In the genomic region with DNA sequence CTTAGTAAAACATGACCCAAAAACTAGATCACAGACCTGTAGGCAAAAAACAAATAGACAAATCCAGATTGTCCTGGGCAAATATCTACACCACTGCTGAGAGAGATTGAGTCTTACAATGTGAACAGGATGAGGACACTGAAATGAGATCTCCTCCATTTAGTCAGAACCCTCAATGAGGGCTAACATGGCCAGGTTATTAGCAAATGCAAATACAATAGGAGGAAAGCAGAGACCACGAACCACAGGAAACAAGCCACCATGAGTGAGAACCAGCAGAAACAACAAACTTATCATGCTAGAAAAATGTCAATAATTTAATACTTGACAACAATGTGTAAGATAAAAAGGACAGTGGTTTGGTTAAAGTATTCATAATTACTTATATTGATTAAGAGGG, we compare ENCODE assay signal across 25 cellular contexts.
DNase-seq lines count a peak whose midpoint lies in the region; ATAC-seq, FAIRE-seq and TF ChIP-seq lines count a peak whose summit lies in the region.
"Had no signal": no experiment of that assay in that cellular context is flagged by ENCODE, and none has a peak within 500 bp of the region (broad histone marks: within the 10 kb centered on the region; RNA-seq: fewer than 3 reads in every experiment).

No MANE protein-coding gene starts in this region.

- no TSS peak for BruUV-seq in mammary epithelial cell (replicated peaks; lab: Mats Ljungman, UMichigan)
- BruUV-seq in K562 (replicated peaks; lab: Mats Ljungman, UMichigan), result no TSS peak

- TF ChIP-seq CTCF in mammary epithelial cell (conservative IDR thresholded peaks at IDR 0.05 in 1 of 2, IDR thresholded peaks at IDR 0.05 in 1 of 2; ENCODE audit: extremely low read depth in 1 of 2, insufficient read depth in 1 of 2, low read depth in 1 of 2, low read length in 2 of 2) (no peak), breast epithelium (IDR thresholded peaks at IDR 0.05) (no peak), K562 (IDR thresholded peaks at IDR 0.05 in 2 of 3, conservative IDR thresholded peaks at IDR 0.05 in 1 of 3; ENCODE audit: insufficient read depth in 2 of 3, low read depth in 1 of 3, low read length in 3 of 3) (no peak)

- H3K27ac ChIP-seq in mammary epithelial cell (ENCODE audit: insufficient read depth, low read depth, low read length) (no peak overlapping the region), breast epithelium (no peak overlapping the region), K562 (ENCODE audit: extremely low read depth, low read depth, low read length) (no peak overlapping the region)
- H3K27ac ChIP-seq: C4-2B, GM23248, HL-60 had no signal

- no peaks in the 10 kb centered on the region for H3K36me3 ChIP-seq in mammary epithelial cell (ENCODE audit: insufficient read depth, low read length)
- no peaks in the 10 kb centered on the region for H3K36me3 ChIP-seq in breast epithelium
- no peaks in the 10 kb centered on the region for H3K36me3 ChIP-seq in K562 (ENCODE audit: control insufficient read depth, insufficient read depth, low read length)
- H3K36me3 ChIP-seq: HAP-1 had no signal

- H3K36me3 Mint-ChIP-seq in stimulated activated memory B cell treated with anti-CD40 and anti-IgM and Interleukin-4, amounts not matched to agents 10 μg/mL and 1 μg/mL and 100 μg/mL, for 72 hours, result no peaks in the 10 kb centered on the region

- dilution Hi-C loops in mammary epithelial cell (cut with HindIII; ENCODE audit: low sequenced_read_pairs), result no loop called here

- CTCF ChIA-PET in mammary epithelial cell (lab: Charles Lee; ENCODE audit: low non-redundant PET) (no interaction called here), K562 (lab: Yijun Ruan, JAX; ENCODE audit: low intra/inter-chr PET ratio) (no interaction called here)

- WGBS in mammary epithelial cell (ENCODE audit: low coverage, missing lambda C conversion rate), result 9% methylated on average over 1 of the region's 1 CpG
- WGBS in K562 (ENCODE audit: insufficient coverage, low coverage, missing lambda C conversion rate), result 0% methylated on average over 1 of the region's 1 CpG

- POLR2A ChIA-PET in K562 (lab: Yijun Ruan, JAX), result interaction anchor here (0.6 kb wide), 1 partner anchor 13 kb away, joined by 4 read pairs; no protein-coding TSS in a partner anchor

- TF ChIP-seq POLR2A in breast epithelium (IDR thresholded peaks at IDR 0.05) (no peak), K562 (conservative IDR thresholded peaks at IDR 0.05) (no peak), GM12891 (IDR thresholded peaks at IDR 0.05; ENCODE audit: low read depth, low read length) (no peak)

- intact Hi-C loops in mammary epithelial cell (cut with micrococcal nuclease) (no loop called here), breast epithelium (cut with DNase I; ENCODE audit: low total_unique reads) (no loop called here), K562 (cut with micrococcal nuclease) (no loop called here)

- FAIRE-seq in K562 (lab: Jason Lieb, UNC), result no peak
- FAIRE-seq in GM12891 (lab: Jason Lieb, UNC), result no peak
- FAIRE-seq: GM12878 had no signal

- TF ChIP-seq RAD21 in K562 (CRISPR knock-in tag; conservative IDR thresholded peaks at IDR 0.05 in 1 of 2, IDR thresholded peaks at IDR 0.05 in 1 of 2), result no peak

- in situ Hi-C loops in mammary epithelial cell (cut with MboI; ENCODE audit: low sequenced_read_pairs in 2 of 2), result no loop called here
- in situ Hi-C loops in K562 (cut with MboI), result no loop called here

- no peak for TF ChIP-seq EP300 in K562 (IDR thresholded peaks at IDR 0.05; ENCODE audit: low read length)

- no peak overlapping the region for H3K4me3 Mint-ChIP-seq in stimulated activated memory B cell treated with anti-CD40 and anti-IgM and Interleukin-4, amounts not matched to agents 10 μg/mL and 1 μg/mL and 100 μg/mL, for 72 hours
- H3K4me3 Mint-ChIP-seq: CD8-positive, alpha-beta memory T cell had no signal

- no peak overlapping the region for H3K4me2 ChIP-seq in mammary epithelial cell (ENCODE audit: insufficient read depth, low read depth, low read length)
- no peak overlapping the region for H3K4me2 ChIP-seq in K562 (ENCODE audit: insufficient read depth, low read length)

- H3K9me3 Mint-ChIP-seq in stimulated activated memory B cell treated with anti-CD40 and anti-IgM and Interleukin-4, amounts not matched to agents 10 μg/mL and 1 μg/mL and 100 μg/mL, for 72 hours, result peaks cover 3% of the 10 kb centered on the region

- H3K4me1 Mint-ChIP-seq in stimulated activated memory B cell treated with anti-CD40 and anti-IgM and Interleukin-4, amounts not matched to agents 10 μg/mL and 1 μg/mL and 100 μg/mL, for 72 hours, result no peaks in the 10 kb centered on the region

- H2AFZ ChIP-seq in mammary epithelial cell (ENCODE audit: low read depth, low read length), result peak overlapping the region; percentile 55
- no peak overlapping the region for H2AFZ ChIP-seq in K562 (ENCODE audit: low read depth, low read length)
- H2AFZ ChIP-seq: GM23248 had no signal

- H3K9me3 ChIP-seq in mammary epithelial cell (replicated peaks; ENCODE audit: insufficient read depth, low read length) (no peaks in the 10 kb centered on the region), breast epithelium (no peaks in the 10 kb centered on the region), K562 (replicated peaks; ENCODE audit: control insufficient read depth, insufficient read depth, low read depth, low read length) (no peaks in the 10 kb centered on the region)
- H3K9me3 ChIP-seq: HAP-1 had no signal

- H3K27ac Mint-ChIP-seq in stimulated activated memory B cell treated with anti-CD40 and anti-IgM and Interleukin-4, amounts not matched to agents 10 μg/mL and 1 μg/mL and 100 μg/mL, for 72 hours, result no peak overlapping the region

- no peaks in the 10 kb centered on the region for H3K27me3 Mint-ChIP-seq in stimulated activated memory B cell treated with anti-CD40 and anti-IgM and Interleukin-4, amounts not matched to agents 10 μg/mL and 1 μg/mL and 100 μg/mL, for 72 hours
- H3K27me3 Mint-ChIP-seq: CD8-positive, alpha-beta memory T cell had no signal

- no peaks in the 10 kb centered on the region for H3K9me1 ChIP-seq in K562 (ENCODE audit: control insufficient read depth, insufficient read depth, low read length)

- ATAC-seq in K562 (no peak), GM19351 (IDR thresholded peaks at IDR 0.05; ENCODE audit: unreplicated experiment) (no peak)
- no peak for ATAC-seq in stimulated activated memory B cell treated with anti-CD40 and anti-IgM and Interleukin-4, amounts not matched to agents 10 μg/mL and 1 μg/mL and 100 μg/mL, for 72 hours
- ATAC-seq: GM12878, Panc1, SK-N-SH treated with all-trans-retinoic acid at 6 μM for 48 hours had no signal

- no peak overlapping the region for H3K4me3 ChIP-seq in mammary epithelial cell (replicated peaks in 1 of 3; ENCODE audit: insufficient read depth in 1 of 3, low read depth in 2 of 3, low read length in 3 of 3)
- no peak overlapping the region for H3K4me3 ChIP-seq in breast epithelium
- no peak overlapping the region for H3K4me3 ChIP-seq in K562
- H3K4me3 ChIP-seq: GM12878, GM23248, HAP-1 had no signal

- H4K20me1 ChIP-seq in mammary epithelial cell (ENCODE audit: insufficient read depth, low read length) (no peaks in the 10 kb centered on the region), K562 (replicated peaks; ENCODE audit: control insufficient read depth, insufficient read depth, low read length) (no peaks in the 10 kb centered on the region)

- DNase-seq in mammary epithelial cell (peak; percentile 9), breast epithelium (ENCODE audit: low spot score in 2 of 2) (no peak), K562 (ENCODE audit: extremely low read depth in 1 of 4, low spot score in 3 of 4) (no peak), iris pigment epithelial cell (ENCODE audit: low read depth) (peak; percentile 36), GM12891 (ENCODE audit: insufficient read length, low spot score) (no peak)
- DNase-seq: 8988T; Calu3; CD8-positive, alpha-beta memory T cell; DMS53; GM23248; KG1; NCI-H1092 treated with DMSO at 0.1 percent for 48 hours; NCI-H1436 treated with DMSO at 0.1 percent for 48 hours; NCI-H1930; NCI-H2227 treated with DMSO at 0.1 percent for 48 hours; NCI-H510A treated with DMSO at 0.1 percent for 48 hours; NCI-H748 treated with DMSO at 0.1 percent for 48 hours had no signal

- H3K27me3 ChIP-seq in mammary epithelial cell (ENCODE audit: insufficient read depth, low read length), result no peaks in the 10 kb centered on the region
- H3K27me3 ChIP-seq in breast epithelium, result no peaks in the 10 kb centered on the region
- no peaks in the 10 kb centered on the region for H3K27me3 ChIP-seq in K562 (ENCODE audit: control insufficient read depth in 2 of 2, insufficient read depth in 2 of 2, low read length in 2 of 2)

- no peak overlapping the region for H3K9ac ChIP-seq in mammary epithelial cell (ENCODE audit: insufficient read depth, low read length)
- no peak overlapping the region for H3K9ac ChIP-seq in K562 (ENCODE audit: insufficient read depth in 1 of 2, low read depth in 2 of 2, low read length in 2 of 2)
- H3K9ac ChIP-seq: GM23248 had no signal

- H3K4me1 ChIP-seq in mammary epithelial cell (ENCODE audit: insufficient read depth, low read length), result no peaks in the 10 kb centered on the region
- H3K4me1 ChIP-seq in breast epithelium, result no peaks in the 10 kb centered on the region
- H3K4me1 ChIP-seq in K562 (replicated peaks in 1 of 2; ENCODE audit: control insufficient read depth in 2 of 2, insufficient read depth in 2 of 2, low read length in 2 of 2), result no peaks in the 10 kb centered on the region
- H3K4me1 ChIP-seq: HAP-1 had no signal

- H3K79me2 ChIP-seq in mammary epithelial cell (ENCODE audit: insufficient read depth, low read length) (no peaks in the 10 kb centered on the region), K562 (ENCODE audit: control insufficient read depth, insufficient read depth, low read length) (no peaks in the 10 kb centered on the region)

TF ChIP-seq in K562, 482 proteins besides CTCF, POLR2A, EP300 and RAD21:
- TF ChIP-seq NR1H2 (CRISPR knock-in tag; IDR thresholded peaks at IDR 0.05), result no peak
- peak; percentile 88 for TF ChIP-seq ZNF41 (CRISPR knock-in tag; conservative IDR thresholded peaks at IDR 0.05)
TF ChIP-seq in K562: peak in this region for 1.

TF ChIP-seq in GM12891, 5 proteins besides CTCF, POLR2A, EP300 and RAD21:
- no peak for TF ChIP-seq SPI1 (IDR thresholded peaks at IDR 0.05; ENCODE audit: low read depth, low read length)
- TF ChIP-seq POLR2AphosphoS5 (IDR thresholded peaks at IDR 0.05; ENCODE audit: low read depth, low read length), result no peak
- TF ChIP-seq POU2F2 (IDR thresholded peaks at IDR 0.05; ENCODE audit: low read depth, low read length), result no peak
- no peak for TF ChIP-seq TAF1 (IDR thresholded peaks at IDR 0.05; ENCODE audit: low read depth, low read length)
- TF ChIP-seq PAX5 (IDR thresholded peaks at IDR 0.05; ENCODE audit: insufficient read depth, low read length, severe bottlenecking), result no peak

Comparison
In these comparisons a context has a peak if more than half of its experiments do, and no peak if none do; other contexts are left out.
1. DNase-seq: peak in mammary epithelial cell (single experiment) and iris pigment epithelial cell (single experiment); none in breast epithelium (0 of 2), K562 (0 of 4) and GM12891 (single experiment).